ENCODE assay signal across 31 cellular contexts in genomic region chr12:125528300-125528699, GRCh38.
DNase-seq lines count a peak whose midpoint lies in the region; FAIRE-seq and TF ChIP-seq lines count a peak whose summit lies in the region.
"Had no signal": no experiment of that assay in that cellular context is flagged by ENCODE, and none has a peak within 500 bp of the region (broad histone marks: within the 10 kb centered on the region; RNA-seq: fewer than 3 reads in every experiment).

No MANE protein-coding gene starts in this region.

- intact Hi-C loops in PC-9 (cut with micrococcal nuclease; ENCODE audit: unreplicated experiment) = no loop called here

- no peaks in the 10 kb centered on the region for H3K27me3 Mint-ChIP-seq in activated CD4-positive, alpha-beta T cell treated with anti-CD3 and anti-CD28 coated beads, Interleukin-2, amount 10 ng/mL, durations not matched to agents 7 days and 5 days

- H3K36me3 ChIP-seq in PC-9 (ENCODE audit: low read depth) = no peaks in the 10 kb centered on the region
- H3K36me3 ChIP-seq: BLaER1, sigmoid colon, upper lobe of right lung had no signal

- POLR2A ChIA-PET in activated CD4-positive, alpha-beta T cell treated with anti-CD3 and anti-CD28 coated beads, Interleukin-2, amount 10 ng/mL, durations not matched to agents 7 days and 5 days (lab: Charles Lee) = no interaction called here
- POLR2A ChIA-PET in PC-9 (lab: Charles Lee; ENCODE audit: unreplicated experiment) = no interaction called here

- peaks cover 30% of the 10 kb centered on the region for H3K27me3 ChIP-seq in PC-9 (ENCODE audit: insufficient read depth, low read depth)
- H3K27me3 ChIP-seq: BLaER1 had no signal

- DNase-seq in anterior cingulate cortex (lab: John Stamatoyannopoulos, UW) (peak in 48 of 58 donors; percentile 18 to 94 (median 60)), frontal cortex (ENCODE audit: low spot score in 2 of 2) (peak; percentile 34 to 69), middle frontal gyrus (ENCODE audit: extremely low spot score, low spot score) (peak; percentile 61), superior temporal gyrus (ENCODE audit: extremely low spot score) (peak; percentile 96), PC-9 (no peak)
- no peak for DNase-seq in activated CD4-positive, alpha-beta T cell treated with anti-CD3 and anti-CD28 coated beads, Interleukin-2, amount 10 ng/mL, durations not matched to agents 7 days and 5 days
- no peak for DNase-seq in effector CD4-positive, alpha-beta T cell
- no peak for DNase-seq in stimulated activated CD4-positive, alpha-beta T cell treated with anti-CD3 and anti-CD28 coated beads, Interleukin-4, amount 100 ng/mL, for 1 hour
- DNase-seq: activated CD4-positive, alpha-beta memory T cell treated with anti-CD3 and anti-CD28 coated beads, Interleukin-2, amount 10 ng/mL, durations not matched to agents 7 days and 5 days; activated CD4-positive, alpha-beta T cell treated with anti-CD3 and anti-CD28 coated beads for 1 hour; activated CD8-positive, alpha-beta memory T cell treated with anti-CD3 and anti-CD28 coated beads, Interleukin-2, amount 50 U/mL, for 4 hours; activated naive CD4-positive, alpha-beta T cell; activated naive CD8-positive, alpha-beta T cell treated with anti-CD3 and anti-CD28 coated beads, Interleukin-2, amount 50 U/mL, for 24 hours; cerebellar nuclear complex; DMS153; H9; Kasumi-1; left colon; NCI-H1436 treated with DMSO at 0.1 percent for 48 hours; NCI-H345; nephron progenitor cell; SHP77; sigmoid colon; stimulated activated CD4-positive, alpha-beta T cell treated with anti-CD3 and anti-CD28 coated beads, Interleukin-12 subunit alpha, Interleukin-12 subunit beta, amount 100 ng/mL, for 4 hours; stimulated activated CD4-positive, alpha-beta T cell treated with anti-CD3 and anti-CD28 coated beads, Interleukin-4, amount 100 ng/mL, for 4 hours; upper lobe of right lung had no signal

- H3K9me3 Mint-ChIP-seq in activated CD4-positive, alpha-beta T cell treated with anti-CD3 and anti-CD28 coated beads, Interleukin-2, amount 10 ng/mL, durations not matched to agents 7 days and 5 days = peaks cover under 1% of the 10 kb centered on the region
- H3K9me3 Mint-ChIP-seq: activated CD4-positive, alpha-beta memory T cell treated with anti-CD3 and anti-CD28 coated beads, Interleukin-2, amount 10 ng/mL, durations not matched to agents 7 days and 5 days; H9 had no signal

- H2AFZ ChIP-seq in PC-9 = no peak overlapping the region

- H3K36me3 Mint-ChIP-seq in activated CD4-positive, alpha-beta T cell treated with anti-CD3 and anti-CD28 coated beads, Interleukin-2, amount 10 ng/mL, durations not matched to agents 7 days and 5 days (ENCODE audit: low read depth) = no peaks in the 10 kb centered on the region

- H3K4me3 Mint-ChIP-seq in activated CD4-positive, alpha-beta T cell treated with anti-CD3 and anti-CD28 coated beads, Interleukin-2, amount 10 ng/mL, durations not matched to agents 7 days and 5 days = no peak overlapping the region
- H3K4me3 Mint-ChIP-seq: activated CD4-positive, alpha-beta memory T cell treated with anti-CD3 and anti-CD28 coated beads, Interleukin-2, amount 10 ng/mL, durations not matched to agents 7 days and 5 days; activated naive CD8-positive, alpha-beta T cell treated with anti-CD3 and anti-CD28 coated beads, Interleukin-2, amount 50 U/mL, for 24 hours; H9; nephron progenitor cell had no signal

- FAIRE-seq in frontal cortex (lab: Jason Lieb, UNC) = peak; percentile 84
- FAIRE-seq: GM12878, HepG2 had no signal

- no TSS peak for BruUV-seq in PC-9 (replicated peaks; lab: Mats Ljungman, UMichigan)

- H3K9me2 ChIP-seq in PC-9 (ENCODE audit: insufficient read depth) = no peaks in the 10 kb centered on the region

- no peak overlapping the region for H3K27ac ChIP-seq in PC-9
- H3K27ac ChIP-seq: BLaER1, epithelial cell of prostate, sigmoid colon, upper lobe of right lung had no signal

- no peaks in the 10 kb centered on the region for H3K9me3 ChIP-seq in PC-9 (ENCODE audit: insufficient read depth, low read depth)
- H3K9me3 ChIP-seq: BLaER1, sigmoid colon, upper lobe of right lung had no signal

- no peak overlapping the region for H3K27ac Mint-ChIP-seq in activated CD4-positive, alpha-beta T cell treated with anti-CD3 and anti-CD28 coated beads, Interleukin-2, amount 10 ng/mL, durations not matched to agents 7 days and 5 days
- H3K27ac Mint-ChIP-seq: activated CD4-positive, alpha-beta memory T cell treated with anti-CD3 and anti-CD28 coated beads, Interleukin-2, amount 10 ng/mL, durations not matched to agents 7 days and 5 days; activated naive CD8-positive, alpha-beta T cell treated with anti-CD3 and anti-CD28 coated beads, Interleukin-2, amount 50 U/mL, for 24 hours; nephron progenitor cell; progenitor cell of endocrine pancreas had no signal

- H3K79me2 ChIP-seq in PC-9 (ENCODE audit: low read depth) = no peaks in the 10 kb centered on the region

- H3F3A ChIP-seq in PC-9 (ENCODE audit: insufficient read depth, low read depth) = no peaks in the 10 kb centered on the region

- CTCF ChIA-PET in activated CD4-positive, alpha-beta T cell treated with anti-CD3 and anti-CD28 coated beads, Interleukin-2, amount 10 ng/mL, durations not matched to agents 7 days and 5 days (lab: Charles Lee) = no interaction called here
- CTCF ChIA-PET in PC-9 (lab: Charles Lee) = no interaction called here

- no peak for TF ChIP-seq CTCF in PC-9 (conservative IDR thresholded peaks at IDR 0.05)

- H3K4me3 ChIP-seq in PC-9 = no peak overlapping the region
- H3K4me3 ChIP-seq: BLaER1, GM12878, sigmoid colon, upper lobe of right lung had no signal

- H3K4me1 ChIP-seq in PC-9 (replicated peaks; ENCODE audit: insufficient read depth) = no peaks in the 10 kb centered on the region
- H3K4me1 ChIP-seq: BLaER1, upper lobe of right lung had no signal

- no peak overlapping the region for H3K4me2 ChIP-seq in PC-9
- H3K4me2 ChIP-seq: BLaER1 had no signal

- no peaks in the 10 kb centered on the region for H4K20me1 ChIP-seq in PC-9 (ENCODE audit: insufficient read depth)
- H4K20me1 ChIP-seq: BLaER1 had no signal

- no peaks in the 10 kb centered on the region for H3K4me1 Mint-ChIP-seq in activated CD4-positive, alpha-beta T cell treated with anti-CD3 and anti-CD28 coated beads, Interleukin-2, amount 10 ng/mL, durations not matched to agents 7 days and 5 days
- H3K4me1 Mint-ChIP-seq: activated CD4-positive, alpha-beta memory T cell treated with anti-CD3 and anti-CD28 coated beads, Interleukin-2, amount 10 ng/mL, durations not matched to agents 7 days and 5 days; activated naive CD8-positive, alpha-beta T cell treated with anti-CD3 and anti-CD28 coated beads, Interleukin-2, amount 50 U/mL, for 24 hours; H9 had no signal

Comparison
In these comparisons a context has a peak if more than half of its experiments do, and no peak if none do; other contexts are left out.
1. DNase-seq: peak in anterior cingulate cortex (48 of 58), frontal cortex (2 of 2), middle frontal gyrus (single experiment) and superior temporal gyrus (single experiment); none in activated CD4-positive, alpha-beta T cell treated with anti-CD3 and anti-CD28 coated beads, Interleukin-2, amount 10 ng/mL, durations not matched to agents 7 days and 5 days (single experiment), effector CD4-positive, alpha-beta T cell (single experiment), PC-9 (0 of 2) and stimulated activated CD4-positive, alpha-beta T cell treated with anti-CD3 and anti-CD28 coated beads, Interleukin-4, amount 100 ng/mL, for 1 hour (single experiment).